ENCODE assay signal across 15 cellular contexts in genomic region chr13:113532156-113532806, GRCh38. TPM values are rescaled to one million over a fixed set of nuclear protein-coding genes. Genes with fewer than 3 reads are reported as not detected.
DNase-seq lines count a peak whose midpoint lies in the region; ATAC-seq, FAIRE-seq and TF ChIP-seq lines count a peak whose summit lies in the region.
"Had no signal": no experiment of that assay in that cellular context is flagged by ENCODE, and none has a peak within 500 bp of the region (broad histone marks: within the 10 kb centered on the region; RNA-seq: fewer than 3 reads in every experiment).

No MANE protein-coding gene starts in this region.

- peak overlapping the region; percentile 77 for H3K27ac Mint-ChIP-seq in activated naive CD4-positive, alpha-beta T cell treated with anti-CD3 and anti-CD28 coated beads, Interleukin-2, amount 10 ng/mL, durations not matched to agents 7 days and 5 days
- peak overlapping the region; percentile 29 for H3K27ac Mint-ChIP-seq in type B pancreatic cell
- H3K27ac Mint-ChIP-seq: activated T-cell treated with anti-CD3 and anti-CD28 coated beads, Interleukin-2, amount 50 U/mL, for 72 hours had no signal

- no peak for FAIRE-seq in kidney (lab: Jason Lieb, UNC)
- FAIRE-seq in GM12892 (lab: Jason Lieb, UNC) = no peak
- FAIRE-seq: A204.1, small intestine had no signal

- no peak for DNase-seq in activated naive CD4-positive, alpha-beta T cell treated with anti-CD3 and anti-CD28 coated beads, Interleukin-2, amount 10 ng/mL, durations not matched to agents 7 days and 5 days
- no peak for DNase-seq in activated naive CD4-positive, alpha-beta T cell (lab: John Stamatoyannopoulos, UW)
- DNase-seq in cerebellum (ENCODE audit: low spot score) = peak; percentile 31
- DNase-seq in kidney = peak; percentile 54
- DNase-seq in type B pancreatic cell (ENCODE audit: extremely low spot score, unreplicated experiment) = no peak
- no peak for DNase-seq in NCI-H2227 treated with DMSO at 0.1 percent for 48 hours (lab: John Stamatoyannopoulos, UW)
- DNase-seq in GM12892 (ENCODE audit: insufficient read length) = no peak
- DNase-seq: activated T-cell treated with anti-CD3 and anti-CD28 coated beads, Interleukin-2, amount 50 U/mL, for 72 hours; colonic mucosa; DND-41; NCI-H2171; small intestine; WERI-Rb-1 had no signal

- peaks cover 4 to 5% of the 10 kb centered on the region in 2 donors for H3K36me3 ChIP-seq in kidney (ENCODE audit: control insufficient read depth in 1 of 2, insufficient read depth in 2 of 2, low read length in 2 of 2)
- H3K36me3 ChIP-seq: colonic mucosa had no signal

- no peak for ATAC-seq in GM21447 (IDR thresholded peaks at IDR 0.05; ENCODE audit: unreplicated experiment)
- ATAC-seq: activated T-cell treated with anti-CD3 and anti-CD28 coated beads, Interleukin-2, amount 50 U/mL, for 72 hours had no signal

- peaks cover 3% of the 10 kb centered on the region for H3K36me3 Mint-ChIP-seq in activated naive CD4-positive, alpha-beta T cell treated with anti-CD3 and anti-CD28 coated beads, Interleukin-2, amount 10 ng/mL, durations not matched to agents 7 days and 5 days
- H3K36me3 Mint-ChIP-seq in type B pancreatic cell = peaks cover 17% of the 10 kb centered on the region

- CTCF ChIA-PET in activated naive CD4-positive, alpha-beta T cell treated with anti-CD3 and anti-CD28 coated beads, Interleukin-2, amount 10 ng/mL, durations not matched to agents 7 days and 5 days (lab: Charles Lee) = no interaction called here

- no peaks in the 10 kb centered on the region for H3K9me3 ChIP-seq in kidney (ENCODE audit: control insufficient read depth in 1 of 2, low read length in 2 of 2)
- H3K9me3 ChIP-seq: colonic mucosa had no signal

- H3K27ac ChIP-seq in kidney (ENCODE audit: low read depth in 2 of 2, low read length in 2 of 2) = no peak overlapping the region
- H3K27ac ChIP-seq: colonic mucosa, WERI-Rb-1 had no signal

- intact Hi-C loops in kidney (cut with DNase I) = no loop called here

- no peaks in the 10 kb centered on the region for H3K9me3 Mint-ChIP-seq in activated naive CD4-positive, alpha-beta T cell treated with anti-CD3 and anti-CD28 coated beads, Interleukin-2, amount 10 ng/mL, durations not matched to agents 7 days and 5 days
- no peaks in the 10 kb centered on the region for H3K9me3 Mint-ChIP-seq in type B pancreatic cell
- H3K9me3 Mint-ChIP-seq: activated T-cell treated with anti-CD3 and anti-CD28 coated beads, Interleukin-2, amount 50 U/mL, for 72 hours had no signal

- no peak overlapping the region for H3K9ac ChIP-seq in kidney (ENCODE audit: low read length in 2 of 2)

- TF ChIP-seq POLR2A in GM12892 (IDR thresholded peaks at IDR 0.05; ENCODE audit: low read depth, low read length) = no peak

- no peaks in the 10 kb centered on the region for H3K4me1 ChIP-seq in kidney (ENCODE audit: control insufficient read depth in 1 of 2, insufficient read depth in 1 of 2, low read depth in 1 of 2, low read length in 2 of 2)
- H3K4me1 ChIP-seq: colonic mucosa had no signal

- TF ChIP-seq CTCF in kidney (IDR thresholded peaks at IDR 0.05; ENCODE audit: borderline replicate concordance, extremely low read depth, insufficient read depth) = no peak
- no peak for TF ChIP-seq CTCF in type B pancreatic cell (conservative IDR thresholded peaks at IDR 0.05)

- no peak overlapping the region for H3K4me3 ChIP-seq in kidney (ENCODE audit: low read length in 2 of 2)
- H3K4me3 ChIP-seq: colonic mucosa had no signal

- H3K27me3 Mint-ChIP-seq in activated naive CD4-positive, alpha-beta T cell treated with anti-CD3 and anti-CD28 coated beads, Interleukin-2, amount 10 ng/mL, durations not matched to agents 7 days and 5 days = no peaks in the 10 kb centered on the region
- no peaks in the 10 kb centered on the region for H3K27me3 Mint-ChIP-seq in type B pancreatic cell

- H3K4me3 Mint-ChIP-seq in activated naive CD4-positive, alpha-beta T cell treated with anti-CD3 and anti-CD28 coated beads, Interleukin-2, amount 10 ng/mL, durations not matched to agents 7 days and 5 days = no peak overlapping the region
- no peak overlapping the region for H3K4me3 Mint-ChIP-seq in type B pancreatic cell
- H3K4me3 Mint-ChIP-seq: activated T-cell treated with anti-CD3 and anti-CD28 coated beads, Interleukin-2, amount 50 U/mL, for 72 hours had no signal

- no peaks in the 10 kb centered on the region for H3K4me1 Mint-ChIP-seq in activated naive CD4-positive, alpha-beta T cell treated with anti-CD3 and anti-CD28 coated beads, Interleukin-2, amount 10 ng/mL, durations not matched to agents 7 days and 5 days
- H3K4me1 Mint-ChIP-seq in type B pancreatic cell (ENCODE audit: unreplicated experiment) = peaks cover 7% of the 10 kb centered on the region

RNA-seq across cellular contexts. Expression of gene DCUN1D2, which starts 41.8 kb away (rescaled TPM):
- total RNA-seq in cerebellum = 44.5 TPM
- total RNA-seq in kidney = 19.5 TPM
- polyA plus RNA-seq in kidney (ENCODE audit: insufficient read depth, low read depth, low replicate concordance) = 7.6 TPM
- 17.2 and 29.2 TPM in 2 replicates for total RNA-seq in type B pancreatic cell (ENCODE audit: low replicate concordance)
- polyA plus RNA-seq in GM12892 (2012; ENCODE audit: missing spikeins) = 8.8 TPM

RNA-seq across cellular contexts. Expression of gene TFDP1, which starts 52.3 kb away (rescaled TPM):
- 33.9 TPM for total RNA-seq in cerebellum
- 46.9 TPM for total RNA-seq in kidney
- polyA plus RNA-seq in kidney (ENCODE audit: insufficient read depth, low read depth, low replicate concordance) = 33.8 TPM
- total RNA-seq in type B pancreatic cell (ENCODE audit: low replicate concordance) = 78.4 and 78.8 TPM in 2 replicates
- 142 TPM for polyA plus RNA-seq in GM12892 (2012; ENCODE audit: missing spikeins)

Comparison
In these comparisons a context has a peak if more than half of its experiments do, and no peak if none do; other contexts are left out.
1. DNase-seq: peak in cerebellum (single experiment) and kidney (single experiment); none in activated naive CD4-positive, alpha-beta T cell treated with anti-CD3 and anti-CD28 coated beads, Interleukin-2, amount 10 ng/mL, durations not matched to agents 7 days and 5 days (single experiment), activated naive CD4-positive, alpha-beta T cell (0 of 4), type B pancreatic cell (single experiment), NCI-H2227 treated with DMSO at 0.1 percent for 48 hours (single experiment) and GM12892 (single experiment).